In genomic region chr10:104766341-104766740, GRCh38 we compare ENCODE assay signal across 14 cellular contexts.
DNase-seq lines count a peak whose midpoint lies in the region; ATAC-seq, FAIRE-seq and TF ChIP-seq lines count a peak whose summit lies in the region.
"Had no signal": no experiment of that assay in that cellular context is flagged by ENCODE, and none has a peak within 500 bp of the region (broad histone marks: within the 10 kb centered on the region; RNA-seq: fewer than 3 reads in every experiment).

No MANE protein-coding gene starts in this region.

- H3K36me3 Mint-ChIP-seq in osteocyte (ENCODE audit: unreplicated experiment): no peaks in the 10 kb centered on the region
- H3K36me3 Mint-ChIP-seq: activated naive CD8-positive, alpha-beta T cell treated with anti-CD3 and anti-CD28 coated beads, Interleukin-2, amount 10 ng/mL, durations not matched to agents 7 days and 5 days had no signal

- DNase-seq in LoVo (ENCODE audit: low spot score) (peak; percentile 50), bronchial epithelial cell (ENCODE audit: low read depth) (peak; percentile 63), pons (ENCODE audit: low spot score) (peak; percentile 62), NCI-H524 treated with DMSO at 0.1 percent for 48 hours (lab: John Stamatoyannopoulos, UW) (no peak), NCI-H1105 (lab: John Stamatoyannopoulos, UW) (no peak), NCI-H345 treated with DMSO at 0.1 percent for 48 hours (lab: John Stamatoyannopoulos, UW; ENCODE audit: unreplicated experiment) (no peak), osteocyte (ENCODE audit: extremely low spot score, unreplicated experiment) (no peak)
- DNase-seq: activated naive CD8-positive, alpha-beta T cell treated with anti-CD3 and anti-CD28 coated beads, Interleukin-2, amount 10 ng/mL, durations not matched to agents 7 days and 5 days; NCI-H2081 treated with DMSO at 0.1 percent for 48 hours had no signal

- no peak for TF ChIP-seq CTCF in bronchial epithelial cell (IDR thresholded peaks at IDR 0.05; ENCODE audit: insufficient read depth, low read length, severe bottlenecking)
- TF ChIP-seq CTCF in osteocyte (IDR thresholded peaks at IDR 0.05): no peak

- H3K4me3 ChIP-seq in bronchial epithelial cell (ENCODE audit: low read depth, low read length): no peak overlapping the region
- H3K4me3 ChIP-seq: coronary artery had no signal

- peak; percentile 54 for ATAC-seq in GM18867 (IDR thresholded peaks at IDR 0.05; ENCODE audit: unreplicated experiment)

- H3K4me1 Mint-ChIP-seq in osteocyte (ENCODE audit: unreplicated experiment): no peaks in the 10 kb centered on the region
- H3K4me1 Mint-ChIP-seq: activated naive CD8-positive, alpha-beta T cell treated with anti-CD3 and anti-CD28 coated beads, Interleukin-2, amount 10 ng/mL, durations not matched to agents 7 days and 5 days had no signal

- no peaks in the 10 kb centered on the region for H3K36me3 ChIP-seq in bronchial epithelial cell (ENCODE audit: control insufficient read depth, insufficient read depth, low read length)

- H3K9me3 Mint-ChIP-seq in osteocyte (ENCODE audit: unreplicated experiment): no peaks in the 10 kb centered on the region
- H3K9me3 Mint-ChIP-seq: activated naive CD8-positive, alpha-beta T cell treated with anti-CD3 and anti-CD28 coated beads, Interleukin-2, amount 10 ng/mL, durations not matched to agents 7 days and 5 days; T-helper 1 cell treated with Interleukin-12 subunit alpha and Interleukin-12 subunit beta and Interleukin-4 antibody, amounts not matched to agents 30 μg/mL and 1 μg/mL, for 36 hours had no signal

- no peaks in the 10 kb centered on the region for H3K27me3 ChIP-seq in bronchial epithelial cell (ENCODE audit: control insufficient read depth, insufficient read depth, low read length)

- no peak overlapping the region for H3K4me3 Mint-ChIP-seq in osteocyte (ENCODE audit: unreplicated experiment)
- H3K4me3 Mint-ChIP-seq: activated naive CD8-positive, alpha-beta T cell treated with anti-CD3 and anti-CD28 coated beads, Interleukin-2, amount 10 ng/mL, durations not matched to agents 7 days and 5 days; T-helper 1 cell treated with Interleukin-12 subunit alpha and Interleukin-12 subunit beta and Interleukin-4 antibody, amounts not matched to agents 30 μg/mL and 1 μg/mL, for 36 hours had no signal

- H3K27me3 Mint-ChIP-seq in osteocyte (ENCODE audit: unreplicated experiment): no peaks in the 10 kb centered on the region

- H3K27ac Mint-ChIP-seq in osteocyte (ENCODE audit: unreplicated experiment): no peak overlapping the region
- H3K27ac Mint-ChIP-seq: activated naive CD8-positive, alpha-beta T cell treated with anti-CD3 and anti-CD28 coated beads, Interleukin-2, amount 10 ng/mL, durations not matched to agents 7 days and 5 days; T-helper 1 cell treated with Interleukin-12 subunit alpha and Interleukin-12 subunit beta and Interleukin-4 antibody, amounts not matched to agents 30 μg/mL and 1 μg/mL, for 36 hours had no signal

- FAIRE-seq in bronchial epithelial cell (lab: Jason Lieb, UNC): peak; percentile 85
- FAIRE-seq: G401.6, islet of Langerhans had no signal

Comparison
In these comparisons a context has a peak if more than half of its experiments do, and no peak if none do; other contexts are left out.
1. DNase-seq: peak in LoVo (single experiment), bronchial epithelial cell (single experiment) and pons (single experiment); none in NCI-H524 treated with DMSO at 0.1 percent for 48 hours (single experiment), NCI-H1105 (single experiment), NCI-H345 treated with DMSO at 0.1 percent for 48 hours (single experiment) and osteocyte (single experiment).